In genomic region chr19:49534632-49535385, GRCh38 we compare ENCODE assay signal across 9 cellular contexts. TPM values are rescaled to one million over a fixed set of nuclear protein-coding genes. Genes with fewer than 3 reads are reported as not detected.
DNase-seq lines count a peak whose midpoint lies in the region; ATAC-seq and TF ChIP-seq lines count a peak whose summit lies in the region.
"Had no signal": no experiment of that assay in that cellular context is flagged by ENCODE, and none has a peak within 500 bp of the region (broad histone marks: within the 10 kb centered on the region; RNA-seq: fewer than 3 reads in every experiment).

No MANE protein-coding gene starts in this region.

- no peaks in the 10 kb centered on the region; the same call in 2 of the 3 replicates for H3K36me3 Mint-ChIP-seq in GM23338 (ENCODE audit: low read depth)

- DNase-seq in GM23338 (ENCODE audit: low spot score) (no peak), dorsolateral prefrontal cortex (no peak), retinal pigment epithelial cell (ENCODE audit: low read depth) (no peak), NOMO-1 treated with dmso at 0.1 percent for 144 hours (lab: John Stamatoyannopoulos, UW; ENCODE audit: unreplicated experiment) (no peak), COLO829 (ENCODE audit: low spot score) (no peak)
- DNase-seq: MG63, SHP77 had no signal

- peaks cover 15% of the 10 kb centered on the region for H3K4me1 Mint-ChIP-seq in GM23338

- no peak overlapping the region; the same call in 1 of the 2 replicates for H3K27ac Mint-ChIP-seq in GM23338

- ATAC-seq in GM23338 (no peak), HG03108 (IDR thresholded peaks at IDR 0.05; ENCODE audit: unreplicated experiment) (no peak)

- H3K36me3 ChIP-seq in GM23338 (ENCODE audit: insufficient read depth) = no peaks in the 10 kb centered on the region
- no peaks in the 10 kb centered on the region for H3K36me3 ChIP-seq in OCI-LY1 (ENCODE audit: insufficient read depth, low read length)

- TF ChIP-seq CTCF in GM23338 (conservative IDR thresholded peaks at IDR 0.05; ENCODE audit: low read depth in 2 of 2) (no peak), OCI-LY1 (IDR thresholded peaks at IDR 0.05; ENCODE audit: low read length) (no peak), dorsolateral prefrontal cortex (IDR thresholded peaks at IDR 0.05 in 54 of 56, conservative IDR thresholded peaks at IDR 0.05 in 2 of 56; ENCODE audit: low read depth in 1 of 56, partially characterized antibody in 56 of 56) (no peak), retinal pigment epithelial cell (conservative IDR thresholded peaks at IDR 0.05; ENCODE audit: low read depth, low read length) (no peak)

- H3K9me2 ChIP-seq in GM23338 (ENCODE audit: insufficient read depth) (no peaks in the 10 kb centered on the region), OCI-LY1 (ENCODE audit: low read depth, low read length) (no peaks in the 10 kb centered on the region)

- H4K20me1 ChIP-seq in GM23338 (replicated peaks; ENCODE audit: insufficient read depth) (no peaks in the 10 kb centered on the region; the same call in 1 of the 2 replicates), OCI-LY1 (ENCODE audit: insufficient read depth, low read length) (no peaks in the 10 kb centered on the region)

- H2AFZ ChIP-seq in GM23338 (peak overlapping the region; percentile 88), OCI-LY1 (ENCODE audit: low read length) (no peak overlapping the region)

- H3K4me1 ChIP-seq in GM23338 (ENCODE audit: insufficient read depth) (peaks cover 7% of the 10 kb centered on the region; the same call in 1 of the 2 replicates), OCI-LY1 (ENCODE audit: insufficient read depth, low read length, severe bottlenecking) (peaks cover 24% of the 10 kb centered on the region)

- peak overlapping the region; percentile 80 for H3K4me3 Mint-ChIP-seq in GM23338

- H3K79me2 ChIP-seq in GM23338 (replicated peaks; ENCODE audit: insufficient read depth) (no peaks in the 10 kb centered on the region), OCI-LY1 (ENCODE audit: insufficient read depth, low read length) (no peaks in the 10 kb centered on the region)

- intact Hi-C loops in dorsolateral prefrontal cortex (cut with DNase I) = no loop called here

- H3F3A ChIP-seq in GM23338 (replicated peaks; ENCODE audit: low read depth) (peaks cover 18% of the 10 kb centered on the region), OCI-LY1 (ENCODE audit: insufficient read depth, low read length) (no peaks in the 10 kb centered on the region)

- peak overlapping the region; percentile 34; the same call in 1 of the 2 replicates for H3K9ac ChIP-seq in OCI-LY1 (ENCODE audit: low read length)

- H3K27ac ChIP-seq in GM23338 (ENCODE audit: low read depth) = no peak overlapping the region
- H3K27ac ChIP-seq in OCI-LY1 (ENCODE audit: low read depth, low read length, poor library complexity, severe bottlenecking) = no peak overlapping the region
- H3K27ac ChIP-seq in dorsolateral prefrontal cortex = peak overlapping the region in 6 of 59 donors; percentile 3 to 48 (median 27)

- H3K27me3 ChIP-seq in GM23338 (ENCODE audit: insufficient read depth) = no peaks in the 10 kb centered on the region
- H3K27me3 ChIP-seq in OCI-LY1 (ENCODE audit: insufficient read depth, low read length) = no peaks in the 10 kb centered on the region
- no peaks in the 10 kb centered on the region for H3K27me3 ChIP-seq in dorsolateral prefrontal cortex
- H3K27me3 ChIP-seq: MG63 had no signal

- peak overlapping the region; percentile 90 for H3K4me2 ChIP-seq in GM23338
- H3K4me2 ChIP-seq in OCI-LY1 (ENCODE audit: low read length) = peak overlapping the region; percentile 92

- H3K4me3 ChIP-seq in GM23338 (peak overlapping the region; percentile 80), OCI-LY1 (ENCODE audit: low read depth, low read length, poor library complexity, severe bottlenecking) (peak overlapping the region; percentile 72), dorsolateral prefrontal cortex (peak overlapping the region in 58 of 59 donors; percentile 48 to 90 (median 69)), retinal pigment epithelial cell (ENCODE audit: low read length) (peak overlapping the region; percentile 67)
- H3K4me3 ChIP-seq: MG63 had no signal

- H3K9me3 Mint-ChIP-seq in GM23338 = no peaks in the 10 kb centered on the region

- peaks cover 15% of the 10 kb centered on the region for H3K27me3 Mint-ChIP-seq in GM23338 (ENCODE audit: insufficient read depth, low read depth, poor library complexity)

- H3K9me3 ChIP-seq in OCI-LY1 (ENCODE audit: low read length) = no peaks in the 10 kb centered on the region
- H3K9me3 ChIP-seq: MG63 had no signal

TF ChIP-seq in GM23338, 12 proteins besides CTCF, POLR2A, EP300 and RAD21 (continues in another document):
- TF ChIP-seq REST (IDR thresholded peaks at IDR 0.05; ENCODE audit: unreplicated experiment) (no peak), ZNF114 (CRISPR knock-in tag; IDR thresholded peaks at IDR 0.05) (no peak), ZNF331 (CRISPR knock-in tag; IDR thresholded peaks at IDR 0.05; ENCODE audit: low read depth) (no peak), JUNB (IDR thresholded peaks at IDR 0.05; ENCODE audit: unreplicated experiment) (no peak), EZH2phosphoT487 (IDR thresholded peaks at IDR 0.05; ENCODE audit: unreplicated experiment) (no peak)

RNA-seq across cellular contexts. Expression of gene RCN3, which starts 7.0 kb away (rescaled TPM):
- total RNA-seq in GM23338 (2014; rRNA removed; shearing (Covaris generic)) = 44.0 and 54.8 TPM in 2 replicates
- 40.2 and 45.8 TPM in 2 replicates for polyA plus RNA-seq in GM23338 (2016; fragmentation: Nextera tagmentation; extraction: Ambion mirVana)
- 10 to 100 TPM in 49 of 120 experiments, 1 to 10 TPM in 71; 3.0 to 19.9 (median 9.2) TPM for total RNA-seq in dorsolateral prefrontal cortex

RNA-seq across cellular contexts. Expression of gene FCGRT, which starts 22.3 kb away (rescaled TPM):
- 23.5 and 41.7 TPM in 2 replicates for total RNA-seq in GM23338 (2014; rRNA removed; shearing (Covaris generic))
- polyA plus RNA-seq in GM23338 (2016; fragmentation: Nextera tagmentation; extraction: Ambion mirVana) = 62.3 and 66.8 TPM in 2 replicates
- total RNA-seq in dorsolateral prefrontal cortex = 100 to 1,000 TPM in 1 of 120 experiments, 10 to 100 TPM in 119; 22.6 to 101 (median 43.4) TPM

RNA-seq across cellular contexts. Expression of gene RPS11, which starts 38.6 kb away (rescaled TPM):
- total RNA-seq in GM23338 (2014; rRNA removed; shearing (Covaris generic)) = 4,006 and 4,643 TPM in 2 replicates
- 2,646 and 2,793 TPM in 2 replicates for polyA plus RNA-seq in GM23338 (2016; fragmentation: Nextera tagmentation; extraction: Ambion mirVana)
- 100 to 1,000 TPM; 410 to 765 (median 576) TPM for total RNA-seq in dorsolateral prefrontal cortex

RNA-seq across cellular contexts. Expression of gene NOSIP, which starts 45.5 kb away (rescaled TPM):
- 88.5 and 89.8 TPM in 2 replicates for total RNA-seq in GM23338 (2014; rRNA removed; shearing (Covaris generic))
- 141 and 143 TPM in 2 replicates for polyA plus RNA-seq in GM23338 (2016; fragmentation: Nextera tagmentation; extraction: Ambion mirVana)
- total RNA-seq in dorsolateral prefrontal cortex = 10 to 100 TPM; 39.0 to 64.8 (median 49.4) TPM

RNA-seq across cellular contexts. Expression of gene PRRG2, which starts 46.3 kb away (rescaled TPM):
- 3.8 and 10.5 TPM in 2 replicates for total RNA-seq in GM23338 (2014; rRNA removed; shearing (Covaris generic))
- 2.0 and 2.3 TPM in 2 replicates for polyA plus RNA-seq in GM23338 (2016; fragmentation: Nextera tagmentation; extraction: Ambion mirVana)
- 1 to 10 TPM in 50 of 120 experiments, under 1 TPM in 56, not detected in 14; 0.32 to 3.1 (median 0.94) TPM for total RNA-seq in dorsolateral prefrontal cortex
